13 cellular contexts compared by ENCODE assay signal in the genomic region with DNA sequence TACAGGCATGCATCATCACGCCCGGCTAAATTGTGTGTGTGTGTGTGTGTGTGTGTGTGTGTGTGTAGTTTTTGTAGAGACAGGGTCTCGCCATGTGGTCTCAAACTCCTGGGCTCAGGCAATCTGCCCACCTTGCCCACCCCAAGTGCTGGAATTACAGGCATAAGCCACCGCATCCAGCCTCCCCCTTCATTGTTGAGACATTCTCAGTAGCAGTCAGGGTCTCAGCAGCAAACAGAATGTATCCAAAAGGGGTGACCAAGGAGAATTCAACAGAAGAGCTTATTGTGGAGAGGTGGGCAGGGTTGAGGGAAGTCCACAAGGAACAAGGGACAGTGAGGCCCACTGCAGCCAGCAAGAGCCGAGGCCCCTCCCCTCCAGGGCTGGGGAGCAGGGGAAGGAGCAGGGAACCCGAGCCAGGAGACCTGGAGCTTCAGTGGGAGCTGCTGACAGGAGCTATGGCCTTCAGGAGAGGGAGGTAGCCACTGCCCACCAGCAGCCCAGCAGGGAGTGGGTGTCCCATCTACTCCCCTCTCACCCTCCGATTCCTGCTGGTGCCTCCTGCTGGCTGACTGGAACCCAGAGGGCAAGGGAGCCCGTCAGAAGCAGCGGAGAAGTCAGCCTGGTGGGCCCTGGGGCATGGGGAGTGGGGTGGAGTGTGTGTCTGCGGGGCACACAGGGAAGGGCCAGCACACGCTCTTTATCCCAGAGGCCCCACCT. TPM values are rescaled to one million over a fixed set of nuclear protein-coding genes. Genes with fewer than 3 reads are reported as not detected.
A peak's percentile ranks its signal among the peaks of the same experiment; 100 is the strongest.
DNase-seq lines count a peak whose midpoint lies in the region; ATAC-seq and TF ChIP-seq lines count a peak whose summit lies in the region.
"Had no signal": no experiment of that assay in that cellular context is flagged by ENCODE, and none has a peak within 500 bp of the region (broad histone marks: within the 10 kb centered on the region; RNA-seq: fewer than 3 reads in every experiment).

No MANE protein-coding gene starts in this region.

- H3K4me1 ChIP-seq in suprapubic skin (peaks cover 46% of the 10 kb centered on the region), transverse colon (peaks cover 10 to 16% (median 13%) of the 10 kb centered on the region in 4 donors), GM23248 (ENCODE audit: insufficient read depth) (no peaks in the 10 kb centered on the region)

- H3K9me3 ChIP-seq in suprapubic skin, result no peaks in the 10 kb centered on the region
- no peaks in the 10 kb centered on the region for H3K9me3 ChIP-seq in transverse colon
- H3K9me3 ChIP-seq in GM23248 (ENCODE audit: low read depth), result no peaks in the 10 kb centered on the region
- H3K9me3 ChIP-seq: right lobe of liver had no signal

- TF ChIP-seq RAD21 in Ishikawa (IDR thresholded peaks at IDR 0.05; ENCODE audit: low read depth), result no peak

- no peak for ATAC-seq in GM21447 (IDR thresholded peaks at IDR 0.05; ENCODE audit: unreplicated experiment)
- ATAC-seq: right lobe of liver had no signal

- H4K20me1 ChIP-seq in GM23248 (ENCODE audit: insufficient read depth), result no peaks in the 10 kb centered on the region

- no peaks in the 10 kb centered on the region for H3K27me3 Mint-ChIP-seq in MCF 10A (ENCODE audit: insufficient read depth, unreplicated experiment)

- POLR2A ChIA-PET in MCF 10A (lab: Yijun Ruan, JAX), result interaction anchor here (0.7 to 11.1 kb wide), 16 partner anchors 14 to 618 kb away, joined by 3 to 480 read pairs (median 4); a partner anchor contains a TSS

- H3K4me1 Mint-ChIP-seq in MCF 10A (ENCODE audit: insufficient read depth, unreplicated experiment), result peaks cover 34% of the 10 kb centered on the region

- H3K9me3 Mint-ChIP-seq in MCF 10A (ENCODE audit: unreplicated experiment), result no peaks in the 10 kb centered on the region

- CTCF ChIA-PET in MCF 10A (lab: Yijun Ruan, JAX), result interaction anchor here (0.5 to 10.1 kb wide), 13 partner anchors 9 to 112 kb away, joined by 3 to 369 read pairs (median 3); a partner anchor contains a TSS

- H3K27ac ChIP-seq in suprapubic skin (peak overlapping the region; percentile 90), transverse colon (no peak overlapping the region), GM23248 (no peak overlapping the region)
- H3K27ac ChIP-seq: right lobe of liver had no signal

- TF ChIP-seq POLR2A in suprapubic skin (IDR thresholded peaks at IDR 0.05) (no peak), transverse colon (IDR thresholded peaks at IDR 0.05) (no peak)

- H3K4me3 Mint-ChIP-seq in MCF 10A (ENCODE audit: unreplicated experiment), result no peak overlapping the region

- no peaks in the 10 kb centered on the region for H3K27me3 ChIP-seq in suprapubic skin
- H3K27me3 ChIP-seq in transverse colon, result no peaks in the 10 kb centered on the region
- H3K27me3 ChIP-seq in GM23248 (replicated peaks; ENCODE audit: insufficient read depth), result 0 out of 2 replicates have a peak, but pooled peaks cover 3% of the 10 kb centered on the region
- H3K27me3 ChIP-seq: right lobe of liver had no signal

- BruUV-seq in MCF 10A (replicated peaks; lab: Mats Ljungman, UMichigan), result no TSS peak

- H3K4me3 ChIP-seq in suprapubic skin (no peak overlapping the region), transverse colon (no peak overlapping the region), GM23248 (no peak overlapping the region)
- H3K4me3 ChIP-seq: right lobe of liver had no signal

- H3K4me2 ChIP-seq in GM23248 (ENCODE audit: unreplicated experiment), result no peak overlapping the region

- 63% methylated on average over 9 of the region's 11 CpGs for WGBS in suprapubic skin
- WGBS in transverse colon (ENCODE audit: low coverage in 1 of 2), 2 donors, result 40 to 72% methylated on average over 2 to 8 of the region's 11 CpGs
- WGBS in GM23248 (ENCODE audit: low coverage in 1 of 2, low lambda C conversion rate in 2 of 2, missing lambda C conversion rate in 2 of 2), 2 experiments, result 83% methylated on average over 10 to 11 of the region's 11 CpGs

- TF ChIP-seq EP300 in Ishikawa (IDR thresholded peaks at IDR 0.05; ENCODE audit: borderline replicate concordance), result no peak
- TF ChIP-seq EP300 in suprapubic skin (IDR thresholded peaks at IDR 0.05), result no peak
- TF ChIP-seq EP300 in transverse colon (IDR thresholded peaks at IDR 0.05; ENCODE audit: low read depth), result no peak

- H3K36me3 ChIP-seq in suprapubic skin (no peaks in the 10 kb centered on the region), transverse colon (no peaks in the 10 kb centered on the region), GM23248 (ENCODE audit: low read depth) (no peaks in the 10 kb centered on the region)
- H3K36me3 ChIP-seq: right lobe of liver had no signal

- intact Hi-C loops in MCF 10A (cut with micrococcal nuclease), result loop anchor here (5.0 kb wide), 1 partner anchor 46 kb away; no protein-coding TSS in a partner anchor
- intact Hi-C loops in transverse colon (cut with DNase I; ENCODE audit: low total_unique reads), result no loop called here

- no peaks in the 10 kb centered on the region for H3K9me2 ChIP-seq in GM23248 (ENCODE audit: insufficient read depth)

- no peaks in the 10 kb centered on the region for H3K36me3 Mint-ChIP-seq in MCF 10A (ENCODE audit: insufficient read depth, unreplicated experiment)

- no peaks in the 10 kb centered on the region for H3K79me2 ChIP-seq in GM23248 (ENCODE audit: insufficient read depth)

- peak overlapping the region; percentile 96 for H3K27ac Mint-ChIP-seq in MCF 10A (ENCODE audit: low read depth, unreplicated experiment)

- TF ChIP-seq CTCF in MCF 10A (IDR thresholded peaks at IDR 0.05; ENCODE audit: unreplicated experiment), result no peak
- TF ChIP-seq CTCF in suprapubic skin (IDR thresholded peaks at IDR 0.05), result no peak
- no peak for TF ChIP-seq CTCF in transverse colon (IDR thresholded peaks at IDR 0.05)

- peaks cover 7% of the 10 kb centered on the region; the same call in 1 of the 2 replicates for H3F3A ChIP-seq in GM23248 (ENCODE audit: insufficient read depth)

- DNase-seq in MCF 10A (ENCODE audit: unreplicated experiment) (no peak), left kidney (ENCODE audit: low read depth, low spot score) (peak; percentile 85), suprapubic skin (ENCODE audit: low spot score in 2 of 2) (no peak), transverse colon (no peak), GM23248 (no peak)
- no peak for DNase-seq in effector CD8-positive, alpha-beta T cell (lab: John Stamatoyannopoulos, UW)
- DNase-seq: activated CD8-positive, alpha-beta memory T cell treated with anti-CD3 and anti-CD28 coated beads, Interleukin-2, amount 50 U/mL, for 48 hours; DMS 273 treated with DMSO at 0.1 percent for 48 hours; T-helper 2 cell had no signal

- in situ Hi-C loops in transverse colon (cut with MboI; ENCODE audit: low pct_ligation_motif_present in 1 of 4, low pct_unique_long_range_greater_than_20kb in 1 of 4, low sequenced_read_pairs in 3 of 4), result no loop called here
- in situ Hi-C loops in GM23248 (cut with MboI), result no loop called here

- no peak overlapping the region for H3K9ac ChIP-seq in GM23248

- H2AFZ ChIP-seq in GM23248, result no peak overlapping the region

TF ChIP-seq in Ishikawa, 13 proteins besides CTCF, POLR2A, EP300 and RAD21:
- TF ChIP-seq EGR1 (IDR thresholded peaks at IDR 0.05) (no peak), TAF1 (IDR thresholded peaks at IDR 0.05; ENCODE audit: low read depth) (peak; percentile 41; the same call in 1 of the 2 replicates), CEBPB (IDR thresholded peaks at IDR 0.05) (no peak), ZBTB7A (IDR thresholded peaks at IDR 0.05; ENCODE audit: low read depth) (peak; percentile 65; the same call in 1 of the 2 replicates)
- TF ChIP-seq, protein P1, sequence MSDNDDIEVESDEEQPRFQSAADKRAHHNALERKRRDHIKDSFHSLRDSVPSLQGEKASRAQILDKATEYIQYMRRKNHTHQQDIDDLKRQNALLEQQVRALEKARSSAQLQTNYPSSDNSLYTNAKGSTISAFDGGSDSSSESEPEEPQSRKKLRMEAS (IDR thresholded peaks at IDR 0.05), result peak; percentile 11; the same call in 1 of the 2 replicates

RNA-seq across cellular contexts. Expression of a gene that starts 37.1 kb away (rescaled TPM):
- total RNA-seq in MCF 10A (2022) (not detected in 2 replicates), suprapubic skin (10 to 100 TPM; 12.4 to 29.9 (median 27.8) TPM), transverse colon (100 to 1,000 TPM; 142 to 373 (median 198) TPM)
- total RNA-seq in GM23248 (2014; rRNA removed; shearing (Covaris generic)), result not detected in 2 replicates
- 0.30 TPM in 1 of 2 replicates, not detected in the other for polyA plus RNA-seq in GM23248 (2016; fragmentation: Nextera tagmentation; extraction: Ambion mirVana)
- total RNA-seq: lung microvascular endothelial cell had no signal

Comparison
In these comparisons a context has a peak if more than half of its experiments do, and no peak if none do; other contexts are left out.
1. RNA of a gene that starts 37.1 kb away (total RNA-seq): 142 to 373 TPM in transverse colon and 12.4 to 29.9 TPM in suprapubic skin; not detected in MCF 10A and not detected in GM23248; every median in the first group is over 10 times any median in the second.